In the genomic region with DNA sequence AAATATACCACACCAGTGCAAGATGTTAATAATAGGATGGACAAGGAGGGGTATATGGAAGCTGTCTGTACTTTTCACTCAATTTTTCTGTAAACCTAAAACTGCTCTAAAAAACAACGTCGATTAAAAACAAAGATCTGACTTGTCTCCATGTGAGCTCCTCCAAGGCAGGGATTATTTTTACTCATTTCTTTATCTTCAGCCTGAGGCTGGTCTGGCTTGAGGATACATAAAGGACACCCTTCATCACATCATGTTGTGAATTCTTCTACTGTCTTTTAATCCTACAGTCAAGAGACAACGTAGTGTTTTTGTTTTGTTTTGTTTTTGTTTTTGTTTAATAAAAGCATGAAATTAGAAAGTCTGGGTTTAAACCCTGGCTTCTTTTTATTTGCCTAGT, we compare ENCODE assay signal across 9 cellular contexts.
"Had no signal": no experiment of that assay in that cellular context is flagged by ENCODE, and none has a peak within 500 bp of the region (broad histone marks: within the 10 kb centered on the region; RNA-seq: fewer than 3 reads in every experiment).

No MANE protein-coding gene starts in this region.

- DNase-seq: IMR-90, KBM-7, KG1 had no signal

- H3K4me2 ChIP-seq: KMS-11 had no signal

- ATAC-seq: HepG2, K562 had no signal

- H3K27ac Mint-ChIP-seq: IgD-negative memory B cell had no signal

- H3K4me3 Mint-ChIP-seq: IgD-negative memory B cell had no signal

- H3K4me3 ChIP-seq: K562 had no signal

- H3K27ac ChIP-seq: HL-60, KMS-11 had no signal

- H3K9ac ChIP-seq: KMS-11 had no signal

- H3K4me1 Mint-ChIP-seq: IgD-negative memory B cell had no signal

- FAIRE-seq: HepG2, HTR-8/SVneo, K562 had no signal

- H3K9me3 Mint-ChIP-seq: IgD-negative memory B cell had no signal
